ENCODE assay signal across 31 cellular contexts in the genomic region with DNA sequence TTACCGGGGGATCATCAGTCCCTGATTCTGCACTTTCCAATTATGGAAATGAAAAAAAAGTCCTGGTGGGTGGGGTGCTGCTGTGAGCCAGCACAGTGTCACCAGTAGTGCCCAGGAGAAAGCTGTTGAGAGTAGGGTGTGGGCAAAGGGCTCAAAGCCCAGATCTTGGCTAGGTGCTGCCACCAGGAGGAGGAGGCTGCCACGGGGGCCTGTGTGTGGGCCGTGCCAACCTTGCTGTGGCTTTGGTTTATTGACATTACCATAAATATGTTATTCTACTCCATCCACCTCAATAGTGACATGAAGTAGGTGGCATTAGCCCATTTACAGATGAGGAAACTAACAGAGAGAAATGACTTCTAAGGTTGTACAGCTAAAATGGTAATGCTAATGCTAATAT. TPM values are rescaled to one million over a fixed set of nuclear protein-coding genes. Genes with fewer than 3 reads are reported as not detected.
A peak's percentile ranks its signal among the peaks of the same experiment; 100 is the strongest.
DNase-seq lines count a peak whose midpoint lies in the region; TF ChIP-seq lines count a peak whose summit lies in the region.
"Had no signal": no experiment of that assay in that cellular context is flagged by ENCODE, and none has a peak within 500 bp of the region (broad histone marks: within the 10 kb centered on the region; RNA-seq: fewer than 3 reads in every experiment).

No MANE protein-coding gene starts in this region.

- 85% methylated on average over 2 of the region's 3 CpGs; no CpG with 5 or more reads in 1 of the 2 experiments for WGBS in endodermal cell (ENCODE audit: insufficient coverage in 1 of 2, insufficient read length in 1 of 2), 2 experiments

- H3K36me3 Mint-ChIP-seq in endodermal cell (ENCODE audit: low read depth) (no peaks in the 10 kb centered on the region), nephron progenitor cell (ENCODE audit: low read depth) (no peaks in the 10 kb centered on the region)
- H3K36me3 Mint-ChIP-seq: immature natural killer cell had no signal

- H3K4me1 Mint-ChIP-seq in endodermal cell (peaks cover 8% of the 10 kb centered on the region), nephron progenitor cell (peaks cover 37% of the 10 kb centered on the region)

- no peak overlapping the region for H3K9ac ChIP-seq in endodermal cell (ENCODE audit: extremely low read depth, low read length, poor library complexity, severe bottlenecking)

- H3K27me3 Mint-ChIP-seq in endodermal cell (ENCODE audit: insufficient read depth) (no peaks in the 10 kb centered on the region), nephron progenitor cell (ENCODE audit: low read depth, poor library complexity) (peaks cover 2% of the 10 kb centered on the region)
- H3K27me3 Mint-ChIP-seq: CD4-positive, alpha-beta T cell; stimulated activated naive CD8-positive, alpha-beta T cell treated with anti-CD3 and anti-CD28 coated beads, Interleukin-15, Interleukin-2, amounts not matched to agents 100 ng/mL and 50 ng/mL, for 24 hours had no signal

- H3K27ac ChIP-seq in endodermal cell (ENCODE audit: low read depth, low read length), result no peak overlapping the region
- H3K27ac ChIP-seq: adrenal gland, esophagus muscularis mucosa, gastroesophageal sphincter, Peyer's patch, sigmoid colon, SJCRH30, tibial nerve had no signal

- H3K4me3 Mint-ChIP-seq in endodermal cell, result no peak overlapping the region
- H3K4me3 Mint-ChIP-seq in nephron progenitor cell, result no peak overlapping the region
- H3K4me3 Mint-ChIP-seq: activated T-cell treated with anti-CD3 and anti-CD28 coated beads, Interleukin-2, amount 50 U/mL, for 4 hours; CD4-positive, alpha-beta T cell; immature natural killer cell; nephron; stimulated activated naive CD8-positive, alpha-beta T cell treated with anti-CD3 and anti-CD28 coated beads, Interleukin-15, Interleukin-2, amounts not matched to agents 100 ng/mL and 50 ng/mL, for 24 hours had no signal

- no peak for DNase-seq in GM06990 (ENCODE audit: extremely low read depth, insufficient read length)
- peak; percentile 15 for DNase-seq in MG63
- peak; percentile 41 for DNase-seq in endodermal cell
- no peak for DNase-seq in nephron progenitor cell
- DNase-seq in ecto neural progenitor cell (ENCODE audit: low spot score), result no peak
- no peak for DNase-seq in EL
- no peak for DNase-seq in NCI-H82 (lab: John Stamatoyannopoulos, UW)
- no peak for DNase-seq in NCI-H1694 treated with DMSO at 0.1 percent for 48 hours (lab: John Stamatoyannopoulos, UW)
- DNase-seq: activated CD4-positive, alpha-beta T cell treated with anti-CD3 and anti-CD28 coated beads for 1 hour; activated naive CD4-positive, alpha-beta T cell treated with Interleukin-2 at 50 U/mL for 16 hours; activated T-cell treated with anti-CD3 and anti-CD28 coated beads, Interleukin-2, amount 50 U/mL, for 4 hours; adrenal gland; CD4-positive, alpha-beta T cell; DMS79; effector CD8-positive, alpha-beta T cell; H7; hippocampal formation; immature natural killer cell; Kasumi-1; NCI-H1105; NCI-H2107; Peyer's patch; sigmoid colon; SJCRH30; T-helper 1 cell had no signal

- H3K36me3 ChIP-seq in GM06990 (ENCODE audit: control insufficient read depth, insufficient read depth, low read length), result no peaks in the 10 kb centered on the region
- no peaks in the 10 kb centered on the region for H3K36me3 ChIP-seq in MG63
- no peaks in the 10 kb centered on the region for H3K36me3 ChIP-seq in endodermal cell (ENCODE audit: control insufficient read depth, insufficient read depth, low read length)
- H3K36me3 ChIP-seq: adrenal gland, esophagus muscularis mucosa, gastroesophageal sphincter, Peyer's patch, sigmoid colon, SJCRH30, tibial nerve had no signal

- H3K4me3 ChIP-seq in GM06990 (replicated peaks; ENCODE audit: low read depth, low read length), result no peak overlapping the region
- no peak overlapping the region for H3K4me3 ChIP-seq in MG63
- no peak overlapping the region for H3K4me3 ChIP-seq in endodermal cell (ENCODE audit: low read length)
- H3K4me3 ChIP-seq: adrenal gland, esophagus muscularis mucosa, gastroesophageal sphincter, GM12878, Peyer's patch, sigmoid colon, SJCRH30, tibial nerve had no signal

- peak; percentile 25 for TF ChIP-seq CTCF in GM06990 (IDR thresholded peaks at IDR 0.05; ENCODE audit: insufficient read depth, low read length, poor library complexity, severe bottlenecking)
- TF ChIP-seq CTCF in endodermal cell (conservative IDR thresholded peaks at IDR 0.05), result no peak
- no peak for TF ChIP-seq CTCF in nephron progenitor cell (IDR thresholded peaks at IDR 0.05)

- H3K9me3 Mint-ChIP-seq in endodermal cell, result no peaks in the 10 kb centered on the region
- no peaks in the 10 kb centered on the region for H3K9me3 Mint-ChIP-seq in nephron progenitor cell
- H3K9me3 Mint-ChIP-seq: activated T-cell treated with anti-CD3 and anti-CD28 coated beads, Interleukin-2, amount 50 U/mL, for 4 hours; CD4-positive, alpha-beta T cell; immature natural killer cell; nephron; stimulated activated naive CD8-positive, alpha-beta T cell treated with anti-CD3 and anti-CD28 coated beads, Interleukin-15, Interleukin-2, amounts not matched to agents 100 ng/mL and 50 ng/mL, for 24 hours had no signal

- H3K4me1 ChIP-seq in endodermal cell (ENCODE audit: control insufficient read depth, insufficient read depth, low read length), result no peaks in the 10 kb centered on the region
- H3K4me1 ChIP-seq: SJCRH30 had no signal

- H3K9me3 ChIP-seq in MG63 (no peaks in the 10 kb centered on the region), endodermal cell (ENCODE audit: control insufficient read depth, low read length) (no peaks in the 10 kb centered on the region)
- H3K9me3 ChIP-seq: adrenal gland, esophagus muscularis mucosa, gastroesophageal sphincter, Peyer's patch, sigmoid colon, SJCRH30, tibial nerve had no signal

- no peaks in the 10 kb centered on the region for H3K27me3 ChIP-seq in GM06990 (replicated peaks; ENCODE audit: control insufficient read depth, insufficient read depth, low read length)
- H3K27me3 ChIP-seq in MG63, result no peaks in the 10 kb centered on the region
- no peaks in the 10 kb centered on the region for H3K27me3 ChIP-seq in endodermal cell (ENCODE audit: control insufficient read depth, insufficient read depth, low read length, poor library complexity, severe bottlenecking)
- H3K27me3 ChIP-seq: adrenal gland, esophagus muscularis mucosa, gastroesophageal sphincter, Peyer's patch, sigmoid colon, SJCRH30, tibial nerve had no signal

- peak overlapping the region; percentile 13 for H3K27ac Mint-ChIP-seq in endodermal cell
- H3K27ac Mint-ChIP-seq in nephron progenitor cell, result peak overlapping the region; percentile 33
- H3K27ac Mint-ChIP-seq: CD4-positive, alpha-beta T cell; immature natural killer cell; stimulated activated naive CD8-positive, alpha-beta T cell treated with anti-CD3 and anti-CD28 coated beads, Interleukin-15, Interleukin-2, amounts not matched to agents 100 ng/mL and 50 ng/mL, for 24 hours had no signal

RNA-seq across cellular contexts. Expression of a gene that starts 6.7 kb away (rescaled TPM):
- 19.0 and 24.0 TPM in 2 replicates for total RNA-seq in MG63 (2014; rRNA removed; shearing (Covaris generic); ENCODE audit: low replicate concordance)
- 10 to 100 TPM; 51.3 to 57.6 TPM for total RNA-seq in endodermal cell
- polyA plus RNA-seq in endodermal cell (2013, experiment 1 of 2), result 57.2 TPM
- polyA plus RNA-seq in endodermal cell (2013, experiment 2 of 2), result 51.0 TPM

Comparison
In these comparisons a context has a peak if more than half of its experiments do, and no peak if none do; other contexts are left out.
1. DNase-seq: peak in MG63 (single experiment) and endodermal cell (single experiment); none in GM06990 (single experiment), nephron progenitor cell (single experiment), ecto neural progenitor cell (single experiment), EL (single experiment), NCI-H82 (single experiment) and NCI-H1694 treated with DMSO at 0.1 percent for 48 hours (single experiment).